Comparison of ENCODE assay signal across 25 cellular contexts in genomic region chr4:52941450-52941849, GRCh38.
"Had no signal": no experiment of that assay in that cellular context is flagged by ENCODE, and none has a peak within 500 bp of the region (broad histone marks: within the 10 kb centered on the region; RNA-seq: fewer than 3 reads in every experiment).

No MANE protein-coding gene starts in this region.

- H3K4me3 ChIP-seq: lung, neural progenitor cell, psoas muscle, spleen, suprapubic skin, thoracic aorta, tibial artery, uterus had no signal

- H3K36me3 ChIP-seq: neural progenitor cell, neutrophil, spleen, suprapubic skin, thoracic aorta, tibial artery, uterus had no signal

- ATAC-seq: left lobe of liver; natural killer cell; psoas muscle; sciatic nerve; stimulated activated effector memory CD8-positive, alpha-beta T cell treated with anti-CD3 and anti-CD28 coated beads, Interleukin-12 subunit alpha, Interleukin-12 subunit beta, amount 100 ng/mL, for 72 hours had no signal

- H3K9me3 ChIP-seq: neutrophil, psoas muscle, spleen, suprapubic skin, thoracic aorta, tibial artery, uterus had no signal

- H3K27ac ChIP-seq: neural progenitor cell, neutrophil, parathyroid adenoma, psoas muscle, spleen, suprapubic skin, thoracic aorta, tibial artery, uterus had no signal

- H3K27me3 ChIP-seq: neural progenitor cell, neutrophil, spleen, suprapubic skin, tibial artery, uterus had no signal

- DNase-seq: hippocampal formation; kidney glomerular epithelial cell; left cardiac atrium; mesendoderm; naive B cell; natural killer cell; nephron progenitor cell; occipital lobe; psoas muscle; small intestine; spleen; stimulated activated CD4-positive, alpha-beta T cell treated with anti-CD3 and anti-CD28 coated beads, Interleukin-4, amount 100 ng/mL, for 24 hours; stimulated activated naive CD4-positive, alpha-beta T cell; tibial artery; trophoblast cell; uterus had no signal

- H3K4me1 ChIP-seq: parathyroid adenoma, spleen, suprapubic skin, tibial artery, uterus had no signal
